Comparison of ENCODE assay signal across 1 cellular context in genomic region chr17:39980402-39981206, GRCh38.
TF ChIP-seq lines count a peak whose summit lies in the region.

TSS of gene PSMD3 (plus strand) at chr17:39980807. CDS start at chr17:39980971, 164 bp downstream.

TF ChIP-seq in K562, 482 proteins besides CTCF, POLR2A, EP300 and RAD21 (continued from another document and continues in another):
- TF ChIP-seq ZNF318 (IDR thresholded peaks at IDR 0.05; ENCODE audit: borderline replicate concordance in 1 of 2, low read depth in 1 of 2) (no peak), SMAD1 (IDR thresholded peaks at IDR 0.05; ENCODE audit: low read depth, low read length, partially characterized antibody) (no peak), TRIM25 (IDR thresholded peaks at IDR 0.05; ENCODE audit: borderline replicate concordance) (no peak), RREB1 (CRISPR knock-in tag; IDR thresholded peaks at IDR 0.05) (peak; percentile 8; the same call in 1 of the 2 replicates), KDM5B (IDR thresholded peaks at IDR 0.05; ENCODE audit: insufficient replicate concordance, low read depth, low read length) (peak; percentile 70), PCBP1 (IDR thresholded peaks at IDR 0.05; ENCODE audit: low read depth, low read length, poor library complexity, severe bottlenecking) (peak; percentile 77), NR2C2 (CRISPR knock-in tag; IDR thresholded peaks at IDR 0.05) (no peak), NR2C2 (tag; IDR thresholded peaks at IDR 0.05) (peak; percentile 88), XRCC4 (IDR thresholded peaks at IDR 0.05; ENCODE audit: extremely low read depth, insufficient read depth, insufficient read length) (no peak), C11orf30 (IDR thresholded peaks at IDR 0.05; ENCODE audit: low read depth) (peak; percentile 90), RBM14 (IDR thresholded peaks at IDR 0.05; ENCODE audit: borderline replicate concordance, insufficient read depth, low read depth, low read length) (no peak), HDAC8 (tag; IDR thresholded peaks at IDR 0.05) (peak; percentile 81; the same call in 1 of the 2 replicates), ZNF23 (CRISPR knock-in tag; IDR thresholded peaks at IDR 0.05) (no peak), BMI1 (IDR thresholded peaks at IDR 0.05; ENCODE audit: low read length) (no peak), POLR3G (IDR thresholded peaks at IDR 0.05; ENCODE audit: extremely low read depth, insufficient read length, insufficient replicate concordance) (no peak), ZNF551 (CRISPR knock-in tag; IDR thresholded peaks at IDR 0.05) (no peak), ATF3 (IDR thresholded peaks at IDR 0.05) (peak; percentile 99), ATF3 (CRISPR knock-in tag; conservative IDR thresholded peaks at IDR 0.05) (peak; percentile 71), NCOA4 (IDR thresholded peaks at IDR 0.05; ENCODE audit: partially characterized antibody) (peak; percentile 99), FIP1L1 (IDR thresholded peaks at IDR 0.05; ENCODE audit: low read depth, low read length, poor library complexity, severe bottlenecking) (peak; percentile 99), ELF2 (CRISPR knock-in tag; IDR thresholded peaks at IDR 0.05) (peak; percentile 63; the same call in 1 of the 2 replicates), CXXC5 (CRISPR knock-in tag; IDR thresholded peaks at IDR 0.05) (peak; percentile 94), CREM (IDR thresholded peaks at IDR 0.05; ENCODE audit: low read depth) (peak; percentile 98), TCF15 (CRISPR knock-in tag; IDR thresholded peaks at IDR 0.05) (0 out of 2 replicates have a peak, but pooled peaks have one; percentile 54), TAF9B (IDR thresholded peaks at IDR 0.05; ENCODE audit: partially characterized antibody) (peak; percentile 77), ZNF780A (CRISPR knock-in tag; IDR thresholded peaks at IDR 0.05) (no peak), ZNF24 (IDR thresholded peaks at IDR 0.05) (no peak), GABPB2 (CRISPR knock-in tag; conservative IDR thresholded peaks at IDR 0.05) (no peak), ZBTB17 (CRISPR knock-in tag; IDR thresholded peaks at IDR 0.05) (peak; percentile 100), BRD4 (IDR thresholded peaks at IDR 0.05) (peak; percentile 80), JUN (IDR thresholded peaks at IDR 0.05; ENCODE audit: borderline replicate concordance, low read depth, low read length) (peak; percentile 65), JUN (CRISPR knock-in tag; IDR thresholded peaks at IDR 0.05; ENCODE audit: borderline replicate concordance) (no peak), ZNF717 (CRISPR knock-in tag; IDR thresholded peaks at IDR 0.05) (no peak), POU5F1 (IDR thresholded peaks at IDR 0.05; ENCODE audit: borderline replicate concordance, low read depth, low read length, partially characterized antibody) (peak; percentile 8)
- TF ChIP-seq, protein P1, sequence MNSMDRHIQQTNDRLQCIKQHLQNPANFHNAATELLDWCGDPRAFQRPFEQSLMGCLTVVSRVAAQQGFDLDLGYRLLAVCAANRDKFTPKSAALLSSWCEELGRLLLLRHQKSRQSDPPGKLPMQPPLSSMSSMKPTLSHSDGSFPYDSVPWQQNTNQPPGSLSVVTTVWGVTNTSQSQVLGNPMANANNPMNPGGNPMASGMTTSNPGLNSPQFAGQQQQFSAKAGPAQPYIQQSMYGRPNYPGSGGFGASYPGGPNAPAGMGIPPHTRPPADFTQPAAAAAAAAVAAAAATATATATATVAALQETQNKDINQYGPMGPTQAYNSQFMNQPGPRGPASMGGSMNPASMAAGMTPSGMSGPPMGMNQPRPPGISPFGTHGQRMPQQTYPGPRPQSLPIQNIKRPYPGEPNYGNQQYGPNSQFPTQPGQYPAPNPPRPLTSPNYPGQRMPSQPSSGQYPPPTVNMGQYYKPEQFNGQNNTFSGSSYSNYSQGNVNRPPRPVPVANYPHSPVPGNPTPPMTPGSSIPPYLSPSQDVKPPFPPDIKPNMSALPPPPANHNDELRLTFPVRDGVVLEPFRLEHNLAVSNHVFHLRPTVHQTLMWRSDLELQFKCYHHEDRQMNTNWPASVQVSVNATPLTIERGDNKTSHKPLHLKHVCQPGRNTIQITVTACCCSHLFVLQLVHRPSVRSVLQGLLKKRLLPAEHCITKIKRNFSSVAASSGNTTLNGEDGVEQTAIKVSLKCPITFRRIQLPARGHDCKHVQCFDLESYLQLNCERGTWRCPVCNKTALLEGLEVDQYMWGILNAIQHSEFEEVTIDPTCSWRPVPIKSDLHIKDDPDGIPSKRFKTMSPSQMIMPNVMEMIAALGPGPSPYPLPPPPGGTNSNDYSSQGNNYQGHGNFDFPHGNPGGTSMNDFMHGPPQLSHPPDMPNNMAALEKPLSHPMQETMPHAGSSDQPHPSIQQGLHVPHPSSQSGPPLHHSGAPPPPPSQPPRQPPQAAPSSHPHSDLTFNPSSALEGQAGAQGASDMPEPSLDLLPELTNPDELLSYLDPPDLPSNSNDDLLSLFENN (IDR thresholded peaks at IDR 0.05; ENCODE audit: low read depth in 2 of 2, low read length in 2 of 2): peak; percentile 25 to 100; a peak in 3 of 4 replicates
- TF ChIP-seq, protein P2, sequence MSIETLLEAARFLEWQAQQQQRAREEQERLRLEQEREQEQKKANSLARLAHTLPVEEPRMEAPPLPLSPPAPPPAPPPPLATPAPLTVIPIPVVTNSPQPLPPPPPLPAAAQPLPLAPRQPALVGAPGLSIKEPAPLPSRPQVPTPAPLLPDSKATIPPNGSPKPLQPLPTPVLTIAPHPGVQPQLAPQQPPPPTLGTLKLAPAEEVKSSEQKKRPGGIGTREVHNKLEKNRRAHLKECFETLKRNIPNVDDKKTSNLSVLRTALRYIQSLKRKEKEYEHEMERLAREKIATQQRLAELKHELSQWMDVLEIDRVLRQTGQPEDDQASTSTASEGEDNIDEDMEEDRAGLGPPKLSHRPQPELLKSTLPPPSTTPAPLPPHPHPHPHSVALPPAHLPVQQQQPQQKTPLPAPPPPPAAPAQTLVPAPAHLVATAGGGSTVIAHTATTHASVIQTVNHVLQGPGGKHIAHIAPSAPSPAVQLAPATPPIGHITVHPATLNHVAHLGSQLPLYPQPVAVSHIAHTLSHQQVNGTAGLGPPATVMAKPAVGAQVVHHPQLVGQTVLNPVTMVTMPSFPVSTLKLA (conservative IDR thresholded peaks at IDR 0.05): peak; percentile 79 to 94
